Comparison of ENCODE assay signal across 24 cellular contexts in genomic region chr17:2018716-2019490, GRCh38. TPM values are rescaled to one million over a fixed set of nuclear protein-coding genes. Genes with fewer than 3 reads are reported as not detected.
DNase-seq lines count a peak whose midpoint lies in the region; ATAC-seq and TF ChIP-seq lines count a peak whose summit lies in the region.
"Had no signal": no experiment of that assay in that cellular context is flagged by ENCODE, and none has a peak within 500 bp of the region (broad histone marks: within the 10 kb centered on the region; RNA-seq: fewer than 3 reads in every experiment).

No MANE protein-coding gene starts in this region.

- H3K27me3 ChIP-seq in BLaER1 treated with 17β-estradiol and CSF1 and Interleukin-3, amounts not matched to agents 10 nM and 100 nM = peaks cover 0 to 45% (median 2%) of the 10 kb centered on the region in 11 experiments; a peak in 13 of 22 replicates
- H3K27me3 ChIP-seq: ovary had no signal

- TF ChIP-seq CTCF in glutamatergic neuron (IDR thresholded peaks at IDR 0.05; ENCODE audit: partially characterized antibody, unreplicated experiment) = no peak

- peak overlapping the region; percentile 99 for H3K27ac Mint-ChIP-seq in glutamatergic neuron (ENCODE audit: unreplicated experiment)
- H3K27ac Mint-ChIP-seq in activated T-helper 2 cell treated with anti-CD3 and anti-CD28 coated beads, Interferon-gamma antibody, Interleukin-2, Interleukin-4, amounts not matched to agents 10 μg/mL and 5 μg/mL and 100 μg/mL, durations not matched to agents 14 hours and 24 hours and 36 hours = no peak overlapping the region
- H3K27ac Mint-ChIP-seq: activated naive CD8-positive, alpha-beta T cell treated with anti-CD3 and anti-CD28 coated beads, Interleukin-2, amount 50 U/mL, for 24 hours; activated T-helper 17 cell treated with anti-CD3 and anti-CD28 coated beads, Interleukin-2, amount 50 U/mL, for 72 hours; CD4-positive, alpha-beta memory T cell; stimulated activated naive B cell treated with anti-CD40 and anti-IgM and Interleukin-4, amounts not matched to agents 10 μg/mL and 1 μg/mL and 100 μg/mL, for 72 hours had no signal

- DNase-seq in NCI-H1092 treated with DMSO at 0.1 percent for 48 hours (lab: John Stamatoyannopoulos, UW) (peak; percentile 34), NCI-H82 (lab: John Stamatoyannopoulos, UW) (peak; percentile 83), glutamatergic neuron (peak; percentile 79), DMS79 (lab: John Stamatoyannopoulos, UW) (no peak), A172 (ENCODE audit: low spot score) (no peak)
- DNase-seq in activated T-helper 2 cell treated with anti-CD3 and anti-CD28 coated beads, Interferon-gamma antibody, Interleukin-2, Interleukin-4, amounts not matched to agents 10 μg/mL and 5 μg/mL and 100 μg/mL, durations not matched to agents 14 hours and 24 hours and 36 hours (ENCODE audit: low spot score) = no peak
- DNase-seq: activated naive CD8-positive, alpha-beta T cell treated with anti-CD3 and anti-CD28 coated beads, Interleukin-2, amount 50 U/mL, for 24 hours; CD4-positive, alpha-beta memory T cell; effector CD8-positive, alpha-beta T cell; EL; HCEC 1CT; NCI-H1105 treated with DMSO at 0.1 percent for 48 hours; NCI-H526 treated with DMSO at 0.1 percent for 48 hours; ovary; Peyer's patch; stimulated activated naive B cell treated with anti-CD40 and anti-IgM and Interleukin-4, amounts not matched to agents 10 μg/mL and 1 μg/mL and 100 μg/mL, for 72 hours had no signal

- peaks cover 35% of the 10 kb centered on the region for H3K27me3 Mint-ChIP-seq in glutamatergic neuron (ENCODE audit: unreplicated experiment)
- H3K27me3 Mint-ChIP-seq in activated T-helper 2 cell treated with anti-CD3 and anti-CD28 coated beads, Interferon-gamma antibody, Interleukin-2, Interleukin-4, amounts not matched to agents 10 μg/mL and 5 μg/mL and 100 μg/mL, durations not matched to agents 14 hours and 24 hours and 36 hours (ENCODE audit: low read depth) = peaks cover 46% of the 10 kb centered on the region

- peak overlapping the region; percentile 83 for H3K4me3 Mint-ChIP-seq in glutamatergic neuron (ENCODE audit: unreplicated experiment)
- no peak overlapping the region for H3K4me3 Mint-ChIP-seq in activated T-helper 2 cell treated with anti-CD3 and anti-CD28 coated beads, Interferon-gamma antibody, Interleukin-2, Interleukin-4, amounts not matched to agents 10 μg/mL and 5 μg/mL and 100 μg/mL, durations not matched to agents 14 hours and 24 hours and 36 hours (ENCODE audit: low read depth)
- H3K4me3 Mint-ChIP-seq: activated naive CD8-positive, alpha-beta T cell treated with anti-CD3 and anti-CD28 coated beads, Interleukin-2, amount 50 U/mL, for 24 hours; activated T-helper 17 cell treated with anti-CD3 and anti-CD28 coated beads, Interleukin-2, amount 50 U/mL, for 72 hours; stimulated activated naive B cell treated with anti-CD40 and anti-IgM and Interleukin-4, amounts not matched to agents 10 μg/mL and 1 μg/mL and 100 μg/mL, for 72 hours had no signal

- peaks cover 0 to 3% (median 0%) of the 10 kb centered on the region in 11 experiments; a peak in 1 of 22 replicates for H3K9me3 ChIP-seq in BLaER1 treated with 17β-estradiol and CSF1 and Interleukin-3, amounts not matched to agents 10 nM and 100 nM (replicated peaks in 1 of 11)
- H3K9me3 ChIP-seq: esophagus muscularis mucosa, ovary, Peyer's patch, tibial nerve had no signal

- ATAC-seq in HG03439 (IDR thresholded peaks at IDR 0.05; ENCODE audit: unreplicated experiment) = no peak
- ATAC-seq: activated naive CD8-positive, alpha-beta T cell treated with anti-CD3 and anti-CD28 coated beads, Interleukin-2, amount 50 U/mL, for 24 hours; activated T-helper 17 cell treated with anti-CD3 and anti-CD28 coated beads, Interleukin-2, amount 50 U/mL, for 72 hours; sciatic nerve; stimulated activated naive B cell treated with anti-CD40 and anti-IgM and Interleukin-4, amounts not matched to agents 10 μg/mL and 1 μg/mL and 100 μg/mL, for 72 hours had no signal

- H3K9me3 Mint-ChIP-seq in glutamatergic neuron (ENCODE audit: unreplicated experiment) = peaks cover 23% of the 10 kb centered on the region
- H3K9me3 Mint-ChIP-seq in activated T-helper 2 cell treated with anti-CD3 and anti-CD28 coated beads, Interferon-gamma antibody, Interleukin-2, Interleukin-4, amounts not matched to agents 10 μg/mL and 5 μg/mL and 100 μg/mL, durations not matched to agents 14 hours and 24 hours and 36 hours = no peaks in the 10 kb centered on the region
- H3K9me3 Mint-ChIP-seq: activated naive CD8-positive, alpha-beta T cell treated with anti-CD3 and anti-CD28 coated beads, Interleukin-2, amount 50 U/mL, for 24 hours; activated T-helper 17 cell treated with anti-CD3 and anti-CD28 coated beads, Interleukin-2, amount 50 U/mL, for 72 hours; CD4-positive, alpha-beta memory T cell had no signal

- H3K4me1 Mint-ChIP-seq in glutamatergic neuron (ENCODE audit: low read depth, unreplicated experiment) = peaks cover 49% of the 10 kb centered on the region
- H3K4me1 Mint-ChIP-seq in activated T-helper 2 cell treated with anti-CD3 and anti-CD28 coated beads, Interferon-gamma antibody, Interleukin-2, Interleukin-4, amounts not matched to agents 10 μg/mL and 5 μg/mL and 100 μg/mL, durations not matched to agents 14 hours and 24 hours and 36 hours (ENCODE audit: low read depth) = no peaks in the 10 kb centered on the region

- H3K4me2 ChIP-seq in BLaER1 treated with 17β-estradiol and CSF1 and Interleukin-3, amounts not matched to agents 10 nM and 100 nM = peak overlapping the region; percentile 81 to 100 (median 99)

- 0 out of 22 replicates have a peak, but pooled peaks cover 0 to 3% (median 0%) of the 10 kb centered on the region in 11 experiments for H3K36me3 ChIP-seq in BLaER1 treated with 17β-estradiol and CSF1 and Interleukin-3, amounts not matched to agents 10 nM and 100 nM
- H3K36me3 ChIP-seq: esophagus muscularis mucosa, ovary, Peyer's patch, tibial nerve had no signal

- peak overlapping the region in 7 of 11 experiments; percentile 45 to 72 (median 62); a peak in 8 of 22 replicates for H3K9ac ChIP-seq in BLaER1 treated with 17β-estradiol and CSF1 and Interleukin-3, amounts not matched to agents 10 nM and 100 nM

- H3K4me3 ChIP-seq in BLaER1 treated with 17β-estradiol and CSF1 and Interleukin-3, amounts not matched to agents 10 nM and 100 nM = no peak overlapping the region
- H3K4me3 ChIP-seq: esophagus muscularis mucosa, ovary, Peyer's patch, SK-N-MC, tibial nerve had no signal

- intact Hi-C loops in activated T-helper 2 cell treated with anti-CD3 and anti-CD28 coated beads, Interferon-gamma antibody, Interleukin-2, Interleukin-4, amounts not matched to agents 10 μg/mL and 5 μg/mL and 100 μg/mL, durations not matched to agents 14 hours and 24 hours and 36 hours (cut with micrococcal nuclease) = no loop called here

- H3K27ac ChIP-seq in BLaER1 treated with 17β-estradiol and CSF1 and Interleukin-3, amounts not matched to agents 10 nM and 100 nM = peak overlapping the region in 3 of 11 experiments; percentile 2 to 62 (median 61); a peak in 3 of 22 replicates
- H3K27ac ChIP-seq: esophagus muscularis mucosa, ovary, Peyer's patch, SK-N-MC, tibial nerve had no signal

- H4K20me1 ChIP-seq in BLaER1 treated with 17β-estradiol and CSF1 and Interleukin-3, amounts not matched to agents 10 nM and 100 nM = peaks cover 0 to 44% (median 19%) of the 10 kb centered on the region in 11 experiments; a peak in 12 of 22 replicates

- peaks cover 48 to 93% (median 78%) of the 10 kb centered on the region in 10 experiments for H3K4me1 ChIP-seq in BLaER1 treated with 17β-estradiol and CSF1 and Interleukin-3, amounts not matched to agents 10 nM and 100 nM

- no peaks in the 10 kb centered on the region for H3K36me3 Mint-ChIP-seq in glutamatergic neuron (ENCODE audit: unreplicated experiment)
- H3K36me3 Mint-ChIP-seq in activated T-helper 2 cell treated with anti-CD3 and anti-CD28 coated beads, Interferon-gamma antibody, Interleukin-2, Interleukin-4, amounts not matched to agents 10 μg/mL and 5 μg/mL and 100 μg/mL, durations not matched to agents 14 hours and 24 hours and 36 hours (ENCODE audit: low read depth) = no peaks in the 10 kb centered on the region
- H3K36me3 Mint-ChIP-seq: CD4-positive, alpha-beta memory T cell; stimulated activated naive B cell treated with anti-CD40 and anti-IgM and Interleukin-4, amounts not matched to agents 10 μg/mL and 1 μg/mL and 100 μg/mL, for 72 hours had no signal

RNA-seq across cellular contexts. Expression of gene RTN4RL1, which starts 6.2 kb away (rescaled TPM):
- 50.3 TPM for total RNA-seq in glutamatergic neuron (ENCODE audit: unreplicated experiment)
- 0.25 and 0.51 TPM in 2 replicates for total RNA-seq in activated T-helper 2 cell treated with anti-CD3 and anti-CD28 coated beads, Interferon-gamma antibody, Interleukin-2, Interleukin-4, amounts not matched to agents 10 μg/mL and 5 μg/mL and 100 μg/mL, durations not matched to agents 14 hours and 24 hours and 36 hours
- 1.7 and 2.2 TPM in 2 replicates for total RNA-seq in A172 (2014; rRNA removed; shearing (Covaris generic))
- total RNA-seq: glomerular endothelial cell, Peyer's patch had no signal

RNA-seq across cellular contexts. Expression of gene DPH1, which starts 11.1 kb away (rescaled TPM):
- 36.4 TPM for total RNA-seq in glutamatergic neuron (ENCODE audit: unreplicated experiment)
- 43.4 and 47.5 TPM in 2 replicates for total RNA-seq in activated T-helper 2 cell treated with anti-CD3 and anti-CD28 coated beads, Interferon-gamma antibody, Interleukin-2, Interleukin-4, amounts not matched to agents 10 μg/mL and 5 μg/mL and 100 μg/mL, durations not matched to agents 14 hours and 24 hours and 36 hours
- 31.2 and 33.2 TPM in 2 replicates for total RNA-seq in A172 (2014; rRNA removed; shearing (Covaris generic))

RNA-seq across cellular contexts. Expression of gene OVCA2, which starts 22.9 kb away (rescaled TPM):
- 16.3 TPM for total RNA-seq in glutamatergic neuron (ENCODE audit: unreplicated experiment)
- total RNA-seq in activated T-helper 2 cell treated with anti-CD3 and anti-CD28 coated beads, Interferon-gamma antibody, Interleukin-2, Interleukin-4, amounts not matched to agents 10 μg/mL and 5 μg/mL and 100 μg/mL, durations not matched to agents 14 hours and 24 hours and 36 hours = 29.9 and 35.8 TPM in 2 replicates
- total RNA-seq in A172 (2014; rRNA removed; shearing (Covaris generic)) = 104 and 128 TPM in 2 replicates

RNA-seq across cellular contexts. Expression of gene HIC1, which starts 36.0 kb away (rescaled TPM):
- total RNA-seq in glutamatergic neuron (ENCODE audit: unreplicated experiment) = 2.5 TPM
- 42.6 and 43.5 TPM in 2 replicates for total RNA-seq in activated T-helper 2 cell treated with anti-CD3 and anti-CD28 coated beads, Interferon-gamma antibody, Interleukin-2, Interleukin-4, amounts not matched to agents 10 μg/mL and 5 μg/mL and 100 μg/mL, durations not matched to agents 14 hours and 24 hours and 36 hours
- total RNA-seq in A172 (2014; rRNA removed; shearing (Covaris generic)) = 7.3 and 12.5 TPM in 2 replicates

Comparison
In these comparisons a context has a peak if more than half of its experiments do, and no peak if none do; other contexts are left out.
1. DNase-seq: peak in NCI-H1092 treated with DMSO at 0.1 percent for 48 hours (single experiment), NCI-H82 (single experiment) and glutamatergic neuron (single experiment); none in DMS79 (single experiment), activated T-helper 2 cell treated with anti-CD3 and anti-CD28 coated beads, Interferon-gamma antibody, Interleukin-2, Interleukin-4, amounts not matched to agents 10 μg/mL and 5 μg/mL and 100 μg/mL, durations not matched to agents 14 hours and 24 hours and 36 hours (single experiment) and A172 (single experiment).
2. RNA of gene RTN4RL1, which starts 6.2 kb away (total RNA-seq): 50.3 TPM in glutamatergic neuron (single experiment); 1.7 to 2.2 TPM in A172 and 0.25 to 0.51 TPM in activated T-helper 2 cell treated with anti-CD3 and anti-CD28 coated beads, Interferon-gamma antibody, Interleukin-2, Interleukin-4, amounts not matched to agents 10 μg/mL and 5 μg/mL and 100 μg/mL, durations not matched to agents 14 hours and 24 hours and 36 hours; every median in the first group is over 10 times any median in the second.